In genomic region chr13:20389696-20390525, GRCh38 we compare ENCODE assay signal across 1 cellular context.
TF ChIP-seq lines count a peak whose summit lies in the region.

No MANE protein-coding gene starts in this region.

TF ChIP-seq in H1, 55 proteins besides CTCF, POLR2A, EP300 and RAD21 (continued from another document):
- TF ChIP-seq, protein P1, sequence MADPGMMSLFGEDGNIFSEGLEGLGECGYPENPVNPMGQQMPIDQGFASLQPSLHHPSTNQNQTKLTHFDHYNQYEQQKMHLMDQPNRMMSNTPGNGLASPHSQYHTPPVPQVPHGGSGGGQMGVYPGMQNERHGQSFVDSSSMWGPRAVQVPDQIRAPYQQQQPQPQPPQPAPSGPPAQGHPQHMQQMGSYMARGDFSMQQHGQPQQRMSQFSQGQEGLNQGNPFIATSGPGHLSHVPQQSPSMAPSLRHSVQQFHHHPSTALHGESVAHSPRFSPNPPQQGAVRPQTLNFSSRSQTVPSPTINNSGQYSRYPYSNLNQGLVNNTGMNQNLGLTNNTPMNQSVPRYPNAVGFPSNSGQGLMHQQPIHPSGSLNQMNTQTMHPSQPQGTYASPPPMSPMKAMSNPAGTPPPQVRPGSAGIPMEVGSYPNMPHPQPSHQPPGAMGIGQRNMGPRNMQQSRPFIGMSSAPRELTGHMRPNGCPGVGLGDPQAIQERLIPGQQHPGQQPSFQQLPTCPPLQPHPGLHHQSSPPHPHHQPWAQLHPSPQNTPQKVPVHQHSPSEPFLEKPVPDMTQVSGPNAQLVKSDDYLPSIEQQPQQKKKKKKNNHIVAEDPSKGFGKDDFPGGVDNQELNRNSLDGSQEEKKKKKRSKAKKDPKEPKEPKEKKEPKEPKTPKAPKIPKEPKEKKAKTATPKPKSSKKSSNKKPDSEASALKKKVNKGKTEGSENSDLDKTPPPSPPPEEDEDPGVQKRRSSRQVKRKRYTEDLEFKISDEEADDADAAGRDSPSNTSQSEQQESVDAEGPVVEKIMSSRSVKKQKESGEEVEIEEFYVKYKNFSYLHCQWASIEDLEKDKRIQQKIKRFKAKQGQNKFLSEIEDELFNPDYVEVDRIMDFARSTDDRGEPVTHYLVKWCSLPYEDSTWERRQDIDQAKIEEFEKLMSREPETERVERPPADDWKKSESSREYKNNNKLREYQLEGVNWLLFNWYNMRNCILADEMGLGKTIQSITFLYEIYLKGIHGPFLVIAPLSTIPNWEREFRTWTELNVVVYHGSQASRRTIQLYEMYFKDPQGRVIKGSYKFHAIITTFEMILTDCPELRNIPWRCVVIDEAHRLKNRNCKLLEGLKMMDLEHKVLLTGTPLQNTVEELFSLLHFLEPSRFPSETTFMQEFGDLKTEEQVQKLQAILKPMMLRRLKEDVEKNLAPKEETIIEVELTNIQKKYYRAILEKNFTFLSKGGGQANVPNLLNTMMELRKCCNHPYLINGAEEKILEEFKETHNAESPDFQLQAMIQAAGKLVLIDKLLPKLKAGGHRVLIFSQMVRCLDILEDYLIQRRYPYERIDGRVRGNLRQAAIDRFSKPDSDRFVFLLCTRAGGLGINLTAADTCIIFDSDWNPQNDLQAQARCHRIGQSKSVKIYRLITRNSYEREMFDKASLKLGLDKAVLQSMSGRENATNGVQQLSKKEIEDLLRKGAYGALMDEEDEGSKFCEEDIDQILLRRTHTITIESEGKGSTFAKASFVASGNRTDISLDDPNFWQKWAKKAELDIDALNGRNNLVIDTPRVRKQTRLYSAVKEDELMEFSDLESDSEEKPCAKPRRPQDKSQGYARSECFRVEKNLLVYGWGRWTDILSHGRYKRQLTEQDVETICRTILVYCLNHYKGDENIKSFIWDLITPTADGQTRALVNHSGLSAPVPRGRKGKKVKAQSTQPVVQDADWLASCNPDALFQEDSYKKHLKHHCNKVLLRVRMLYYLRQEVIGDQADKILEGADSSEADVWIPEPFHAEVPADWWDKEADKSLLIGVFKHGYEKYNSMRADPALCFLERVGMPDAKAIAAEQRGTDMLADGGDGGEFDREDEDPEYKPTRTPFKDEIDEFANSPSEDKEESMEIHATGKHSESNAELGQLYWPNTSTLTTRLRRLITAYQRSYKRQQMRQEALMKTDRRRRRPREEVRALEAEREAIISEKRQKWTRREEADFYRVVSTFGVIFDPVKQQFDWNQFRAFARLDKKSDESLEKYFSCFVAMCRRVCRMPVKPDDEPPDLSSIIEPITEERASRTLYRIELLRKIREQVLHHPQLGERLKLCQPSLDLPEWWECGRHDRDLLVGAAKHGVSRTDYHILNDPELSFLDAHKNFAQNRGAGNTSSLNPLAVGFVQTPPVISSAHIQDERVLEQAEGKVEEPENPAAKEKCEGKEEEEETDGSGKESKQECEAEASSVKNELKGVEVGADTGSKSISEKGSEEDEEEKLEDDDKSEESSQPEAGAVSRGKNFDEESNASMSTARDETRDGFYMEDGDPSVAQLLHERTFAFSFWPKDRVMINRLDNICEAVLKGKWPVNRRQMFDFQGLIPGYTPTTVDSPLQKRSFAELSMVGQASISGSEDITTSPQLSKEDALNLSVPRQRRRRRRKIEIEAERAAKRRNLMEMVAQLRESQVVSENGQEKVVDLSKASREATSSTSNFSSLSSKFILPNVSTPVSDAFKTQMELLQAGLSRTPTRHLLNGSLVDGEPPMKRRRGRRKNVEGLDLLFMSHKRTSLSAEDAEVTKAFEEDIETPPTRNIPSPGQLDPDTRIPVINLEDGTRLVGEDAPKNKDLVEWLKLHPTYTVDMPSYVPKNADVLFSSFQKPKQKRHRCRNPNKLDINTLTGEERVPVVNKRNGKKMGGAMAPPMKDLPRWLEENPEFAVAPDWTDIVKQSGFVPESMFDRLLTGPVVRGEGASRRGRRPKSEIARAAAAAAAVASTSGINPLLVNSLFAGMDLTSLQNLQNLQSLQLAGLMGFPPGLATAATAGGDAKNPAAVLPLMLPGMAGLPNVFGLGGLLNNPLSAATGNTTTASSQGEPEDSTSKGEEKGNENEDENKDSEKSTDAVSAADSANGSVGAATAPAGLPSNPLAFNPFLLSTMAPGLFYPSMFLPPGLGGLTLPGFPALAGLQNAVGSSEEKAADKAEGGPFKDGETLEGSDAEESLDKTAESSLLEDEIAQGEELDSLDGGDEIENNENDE (IDR thresholded peaks at IDR 0.05; ENCODE audit: insufficient replicate concordance, low read length), result no peak
